In the genomic region with DNA sequence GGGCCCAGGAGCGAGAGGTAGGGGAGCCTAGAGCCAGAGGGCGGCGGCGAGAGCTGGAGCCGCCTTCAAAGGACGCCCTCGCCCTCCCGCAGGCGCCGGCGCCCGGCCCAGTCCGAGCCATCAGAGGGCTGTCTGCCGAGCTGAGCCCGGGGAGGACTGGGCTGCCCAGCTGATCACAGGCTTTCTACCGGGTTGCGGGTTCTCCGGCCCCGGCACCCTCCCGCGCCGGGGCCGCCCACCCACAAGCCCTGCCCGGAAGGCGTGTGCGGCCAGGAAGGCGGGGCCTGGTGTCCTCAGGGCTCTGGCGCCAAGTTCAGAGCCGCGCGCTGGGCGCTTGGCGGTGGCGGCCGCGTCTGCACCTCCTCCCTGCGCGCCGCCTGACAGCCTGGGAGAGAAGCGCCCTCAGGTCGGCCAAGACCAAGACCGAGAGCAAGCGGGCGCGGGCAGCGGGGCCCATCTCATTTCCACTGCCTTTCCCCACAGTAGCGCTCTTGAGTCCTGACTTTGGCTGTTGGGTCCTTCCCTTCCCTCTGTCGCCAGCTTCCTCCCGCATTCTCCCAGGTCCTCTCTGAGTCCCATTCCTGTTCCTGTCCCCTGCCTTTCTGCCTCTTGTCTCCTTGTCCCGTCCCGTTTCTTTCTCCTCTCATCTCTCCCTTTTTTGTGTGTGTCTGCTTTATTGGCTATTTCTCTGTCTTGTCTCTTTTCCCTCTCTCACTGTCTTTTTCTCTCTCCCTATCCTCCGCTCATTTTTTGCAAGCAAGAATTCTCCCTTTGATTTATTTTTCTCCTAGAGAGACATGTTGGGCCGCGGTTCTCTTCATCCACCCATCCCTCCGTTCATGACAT, we compare ENCODE assay signal across 8 cellular contexts.
DNase-seq lines count a peak whose midpoint lies in the region; ATAC-seq and TF ChIP-seq lines count a peak whose summit lies in the region.

No MANE protein-coding gene starts in this region.

- H3K4me3 Mint-ChIP-seq in WTC11, result peak overlapping the region; percentile 75

- intact Hi-C loops in right lobe of liver (cut with DNase I), result no loop called here

- H3K27ac Mint-ChIP-seq in WTC11, result no peak overlapping the region

- CTCF ChIA-PET in HEK293T (lab: Yijun Ruan, JAX), result no interaction called here
- CTCF ChIA-PET in WTC11 (lab: Charles Lee), result interaction anchor here (0.9 to 2.1 kb wide), 3 partner anchors 11 to 176 kb away, joined by 3 to 6 read pairs (median 4); no protein-coding TSS in a partner anchor

- H3K9me3 Mint-ChIP-seq in WTC11, result no peaks in the 10 kb centered on the region

- ATAC-seq in WTC11 (peak; percentile 94), right lobe of liver (peak; percentile 98 to 100 (median 98))

- no peak overlapping the region for H3K27ac ChIP-seq in ectodermal cell (ENCODE audit: insufficient read depth, low read depth, low read length, poor library complexity, severe bottlenecking)
- H3K27ac ChIP-seq in right lobe of liver, result no peak overlapping the region

- H3K36me3 ChIP-seq in MG63 (no peaks in the 10 kb centered on the region), ectodermal cell (ENCODE audit: control insufficient read depth, insufficient read depth, low read length) (no peaks in the 10 kb centered on the region), right lobe of liver (no peaks in the 10 kb centered on the region)

- no peaks in the 10 kb centered on the region for H3K36me3 Mint-ChIP-seq in WTC11

- H3K27me3 Mint-ChIP-seq in WTC11 (ENCODE audit: low read depth), result peaks cover 38% of the 10 kb centered on the region

- no peaks in the 10 kb centered on the region for H3K27me3 ChIP-seq in MG63
- H3K27me3 ChIP-seq in ectodermal cell (ENCODE audit: control insufficient read depth, insufficient read depth, low read length, poor library complexity, severe bottlenecking), result peaks cover 40% of the 10 kb centered on the region
- H3K27me3 ChIP-seq in right lobe of liver, result no peaks in the 10 kb centered on the region

- H3K9me3 ChIP-seq in MG63, result no peaks in the 10 kb centered on the region
- no peaks in the 10 kb centered on the region for H3K9me3 ChIP-seq in ectodermal cell (ENCODE audit: control insufficient read depth, low read length)
- H3K9me3 ChIP-seq in right lobe of liver, result no peaks in the 10 kb centered on the region

- peaks cover 19% of the 10 kb centered on the region for H3K4me1 Mint-ChIP-seq in WTC11

- no peak for TF ChIP-seq POLR2A in right lobe of liver (IDR thresholded peaks at IDR 0.05)

- TF ChIP-seq CTCF in WTC11 (IDR thresholded peaks at IDR 0.05) (no peak), right lobe of liver (IDR thresholded peaks at IDR 0.05) (peak in 2 of 4 donors; percentile 7 to 28)

- 3 to 4% methylated on average over 55 of the region's 55 CpGs for WGBS in ectodermal cell, 2 experiments
- WGBS in right lobe of liver (ENCODE audit: insufficient coverage, low coverage, low lambda C conversion rate, missing lambda C conversion rate), result 12% methylated on average over 15 of the region's 55 CpGs

- DNase-seq in NCI-H1417 (lab: John Stamatoyannopoulos, UW), result peak; percentile 7 to 74 (median 70)
- DNase-seq in NCI-H1417 treated with DMSO at 0.1 percent for 48 hours (lab: John Stamatoyannopoulos, UW), result no peak
- DNase-seq in HEK293T (ENCODE audit: extremely low spot score), result peak; percentile 65
- DNase-seq in MG63, result peak; percentile 68
- DNase-seq in WTC11 (ENCODE audit: low spot score), result peak; percentile 75
- peak; percentile 80 to 86 (median 85) for DNase-seq in right lobe of liver
- peak; percentile 64 for DNase-seq in stimulated activated CD8-positive, alpha-beta memory T cell treated with anti-CD3 and anti-CD28 coated beads, Interleukin-4, amount 100 ng/mL, for 48 hours

- H3K4me3 ChIP-seq in MG63 (peak overlapping the region; percentile 47), ectodermal cell (ENCODE audit: insufficient read depth, low read depth, low read length) (peak overlapping the region; percentile 39), right lobe of liver (peak overlapping the region; percentile 49 to 59 (median 50))

- H3K4me1 ChIP-seq in ectodermal cell (ENCODE audit: control insufficient read depth, insufficient read depth, low read length), result no peaks in the 10 kb centered on the region
- H3K4me1 ChIP-seq in right lobe of liver, result peaks cover 0 to 6% (median 0%) of the 10 kb centered on the region in 4 donors

- POLR2A ChIA-PET in HEK293T (lab: Yijun Ruan, JAX), result interaction anchor here (2.1 kb wide), 1 partner anchor 176 kb away, joined by 7 read pairs; no protein-coding TSS in a partner anchor
- POLR2A ChIA-PET in WTC11 (lab: Charles Lee), result no interaction called here

TF ChIP-seq in HEK293T, 16 proteins besides CTCF, POLR2A, EP300 and RAD21:
- TF ChIP-seq TARDBP (IDR thresholded peaks at IDR 0.05) (no peak), ZNF384 (IDR thresholded peaks at IDR 0.05) (no peak), HDGF (IDR thresholded peaks at IDR 0.05; ENCODE audit: borderline replicate concordance) (no peak), L3MBTL2 (conservative IDR thresholded peaks at IDR 0.05) (no peak), ELF4 (IDR thresholded peaks at IDR 0.05) (no peak), LEF1 (IDR thresholded peaks at IDR 0.05; ENCODE audit: borderline replicate concordance) (no peak), ARNT (IDR thresholded peaks at IDR 0.05) (no peak), SUZ12 (IDR thresholded peaks at IDR 0.05) (no peak)

TF ChIP-seq in WTC11, 78 proteins besides CTCF, POLR2A, EP300 and RAD21 (continues in another document):
- TF ChIP-seq TEAD1 (CRISPR knock-in tag; IDR thresholded peaks at IDR 0.05), result no peak
- TF ChIP-seq IRF1 (CRISPR knock-in tag; IDR thresholded peaks at IDR 0.05), result no peak
- TF ChIP-seq TEAD4 (CRISPR knock-in tag; IDR thresholded peaks at IDR 0.05), result no peak
- TF ChIP-seq NR2C2 (CRISPR knock-in tag; IDR thresholded peaks at IDR 0.05), result no peak
- TF ChIP-seq, protein P1, sequence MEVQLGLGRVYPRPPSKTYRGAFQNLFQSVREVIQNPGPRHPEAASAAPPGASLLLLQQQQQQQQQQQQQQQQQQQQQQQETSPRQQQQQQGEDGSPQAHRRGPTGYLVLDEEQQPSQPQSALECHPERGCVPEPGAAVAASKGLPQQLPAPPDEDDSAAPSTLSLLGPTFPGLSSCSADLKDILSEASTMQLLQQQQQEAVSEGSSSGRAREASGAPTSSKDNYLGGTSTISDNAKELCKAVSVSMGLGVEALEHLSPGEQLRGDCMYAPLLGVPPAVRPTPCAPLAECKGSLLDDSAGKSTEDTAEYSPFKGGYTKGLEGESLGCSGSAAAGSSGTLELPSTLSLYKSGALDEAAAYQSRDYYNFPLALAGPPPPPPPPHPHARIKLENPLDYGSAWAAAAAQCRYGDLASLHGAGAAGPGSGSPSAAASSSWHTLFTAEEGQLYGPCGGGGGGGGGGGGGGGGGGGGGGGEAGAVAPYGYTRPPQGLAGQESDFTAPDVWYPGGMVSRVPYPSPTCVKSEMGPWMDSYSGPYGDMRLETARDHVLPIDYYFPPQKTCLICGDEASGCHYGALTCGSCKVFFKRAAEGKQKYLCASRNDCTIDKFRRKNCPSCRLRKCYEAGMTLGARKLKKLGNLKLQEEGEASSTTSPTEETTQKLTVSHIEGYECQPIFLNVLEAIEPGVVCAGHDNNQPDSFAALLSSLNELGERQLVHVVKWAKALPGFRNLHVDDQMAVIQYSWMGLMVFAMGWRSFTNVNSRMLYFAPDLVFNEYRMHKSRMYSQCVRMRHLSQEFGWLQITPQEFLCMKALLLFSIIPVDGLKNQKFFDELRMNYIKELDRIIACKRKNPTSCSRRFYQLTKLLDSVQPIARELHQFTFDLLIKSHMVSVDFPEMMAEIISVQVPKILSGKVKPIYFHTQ (CRISPR knock-in tag; IDR thresholded peaks at IDR 0.05), result no peak
- TF ChIP-seq ZSCAN18 (CRISPR knock-in tag; IDR thresholded peaks at IDR 0.05), result no peak
- no peak for TF ChIP-seq ZNF396 (CRISPR knock-in tag; IDR thresholded peaks at IDR 0.05; ENCODE audit: borderline replicate concordance)
- TF ChIP-seq, protein P2, sequence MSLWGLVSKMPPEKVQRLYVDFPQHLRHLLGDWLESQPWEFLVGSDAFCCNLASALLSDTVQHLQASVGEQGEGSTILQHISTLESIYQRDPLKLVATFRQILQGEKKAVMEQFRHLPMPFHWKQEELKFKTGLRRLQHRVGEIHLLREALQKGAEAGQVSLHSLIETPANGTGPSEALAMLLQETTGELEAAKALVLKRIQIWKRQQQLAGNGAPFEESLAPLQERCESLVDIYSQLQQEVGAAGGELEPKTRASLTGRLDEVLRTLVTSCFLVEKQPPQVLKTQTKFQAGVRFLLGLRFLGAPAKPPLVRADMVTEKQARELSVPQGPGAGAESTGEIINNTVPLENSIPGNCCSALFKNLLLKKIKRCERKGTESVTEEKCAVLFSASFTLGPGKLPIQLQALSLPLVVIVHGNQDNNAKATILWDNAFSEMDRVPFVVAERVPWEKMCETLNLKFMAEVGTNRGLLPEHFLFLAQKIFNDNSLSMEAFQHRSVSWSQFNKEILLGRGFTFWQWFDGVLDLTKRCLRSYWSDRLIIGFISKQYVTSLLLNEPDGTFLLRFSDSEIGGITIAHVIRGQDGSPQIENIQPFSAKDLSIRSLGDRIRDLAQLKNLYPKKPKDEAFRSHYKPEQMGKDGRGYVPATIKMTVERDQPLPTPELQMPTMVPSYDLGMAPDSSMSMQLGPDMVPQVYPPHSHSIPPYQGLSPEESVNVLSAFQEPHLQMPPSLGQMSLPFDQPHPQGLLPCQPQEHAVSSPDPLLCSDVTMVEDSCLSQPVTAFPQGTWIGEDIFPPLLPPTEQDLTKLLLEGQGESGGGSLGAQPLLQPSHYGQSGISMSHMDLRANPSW (CRISPR knock-in tag; conservative IDR thresholded peaks at IDR 0.05; ENCODE audit: low read depth), result no peak
- no peak for TF ChIP-seq ZNF232 (CRISPR knock-in tag; IDR thresholded peaks at IDR 0.05)
- TF ChIP-seq ZNF671 (CRISPR knock-in tag; IDR thresholded peaks at IDR 0.05), result no peak
